In the genomic region with DNA sequence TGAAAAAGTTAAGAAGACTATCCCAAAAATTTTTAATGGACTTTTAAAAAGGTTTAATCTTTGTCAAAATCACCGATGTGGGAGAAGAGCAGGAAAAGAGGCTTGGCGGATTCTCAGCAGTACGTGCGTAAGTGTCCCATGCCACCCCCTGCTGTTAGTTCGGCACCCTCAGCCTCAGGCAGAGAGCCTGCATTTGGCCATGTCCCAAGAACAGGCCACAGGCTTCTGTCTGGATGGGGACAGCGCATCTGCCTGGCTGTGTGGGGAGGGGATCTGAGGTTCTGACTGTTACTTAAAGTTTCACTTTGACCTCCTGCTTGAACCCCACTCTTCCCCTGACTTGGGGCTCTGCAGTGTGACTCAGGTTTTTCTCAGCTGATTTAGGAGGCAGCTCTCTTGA, we compare ENCODE assay signal across 21 cellular contexts. TPM values are rescaled to one million over a fixed set of nuclear protein-coding genes. Genes with fewer than 3 reads are reported as not detected.
DNase-seq lines count a peak whose midpoint lies in the region; ATAC-seq and TF ChIP-seq lines count a peak whose summit lies in the region.
"Had no signal": no experiment of that assay in that cellular context is flagged by ENCODE, and none has a peak within 500 bp of the region (broad histone marks: within the 10 kb centered on the region; RNA-seq: fewer than 3 reads in every experiment).

No MANE protein-coding gene starts in this region.

- H3K4me3 ChIP-seq in heart left ventricle (no peak overlapping the region), psoas muscle (no peak overlapping the region)
- H3K4me3 ChIP-seq: BLaER1 treated with 17β-estradiol and CSF1 and Interleukin-3, amounts not matched to agents 10 nM and 100 nM; MG63; PC-9 had no signal

- WGBS in heart left ventricle, 4 donors, result 60 to 72% (median 66%) methylated on average over 6 of the region's 6 CpGs
- 65 to 82% (median 80%) methylated on average over 6 of the region's 6 CpGs for WGBS in psoas muscle, 3 donors

- no peak for TF ChIP-seq POLR2A in heart left ventricle (IDR thresholded peaks at IDR 0.05)

- intact Hi-C loops in heart left ventricle (cut with DNase I) (loop anchor here in 8 of 10 donors (5.0 to 10.0 kb wide), 6 partner anchors 104 to 407 kb away; no protein-coding TSS in a partner anchor), cardiac septum (cut with DNase I) (loop anchor here (5.0 kb wide), 2 partner anchors 157 to 407 kb away; no protein-coding TSS in a partner anchor), left cardiac atrium (cut with DNase I) (no loop called here), psoas muscle (cut with DNase I) (loop anchor here (5.0 to 10.0 kb wide), 3 partner anchors 33 to 404 kb away; a partner anchor contains a TSS)

- H3K9me3 ChIP-seq in heart left ventricle (no peaks in the 10 kb centered on the region), psoas muscle (no peaks in the 10 kb centered on the region)
- H3K9me3 ChIP-seq: BLaER1 treated with 17β-estradiol and CSF1 and Interleukin-3, amounts not matched to agents 10 nM and 100 nM; Caco-2; MG63 had no signal

- H3K36me3 ChIP-seq in heart left ventricle (peaks cover 0 to 85% (median 67%) of the 10 kb centered on the region in 9 donors), psoas muscle (ENCODE audit: insufficient read depth in 1 of 2, low read depth in 1 of 2) (peaks cover 17 to 63% of the 10 kb centered on the region in 2 donors)

- H3K27ac ChIP-seq in heart left ventricle (no peak overlapping the region), psoas muscle (no peak overlapping the region)
- H3K27ac ChIP-seq: BLaER1 treated with 17β-estradiol and CSF1 and Interleukin-3, amounts not matched to agents 10 nM and 100 nM; PC-9 had no signal

- DNase-seq in heart left ventricle, result peak in 3 of 5 donors; percentile 26 to 57 (median 38)
- DNase-seq in cardiac septum (ENCODE audit: low spot score), result no peak
- peak; percentile 19 for DNase-seq in MV-4-11 (lab: John Stamatoyannopoulos, UW)
- DNase-seq in left cardiac atrium, result no peak
- DNase-seq in psoas muscle, result peak in 1 of 2 donors; percentile 51
- no peak for DNase-seq in ureter (ENCODE audit: low spot score)
- DNase-seq: Caco-2; CD4-positive, alpha-beta memory T cell; DND-41; MG63; NCI-H1048; NCI-H1417 treated with DMSO at 0.1 percent for 48 hours; NCI-H187; NCI-H69; PC-9; RPMI8226; SIG-M5 had no signal

- H3K4me1 ChIP-seq in heart left ventricle (peaks cover 0 to 10% (median 1%) of the 10 kb centered on the region in 12 donors), psoas muscle (peaks cover 15% of the 10 kb centered on the region)

- ATAC-seq in heart left ventricle, result peak in 3 of 4 donors; percentile 66 to 82 (median 77)
- peak; percentile 50 to 73 for ATAC-seq in left cardiac atrium
- peak in 3 of 4 donors; percentile 59 to 70 (median 68) for ATAC-seq in psoas muscle
- ATAC-seq in HG03108 (IDR thresholded peaks at IDR 0.05; ENCODE audit: unreplicated experiment), result no peak
- no peak for ATAC-seq in HG03095 (IDR thresholded peaks at IDR 0.05; ENCODE audit: unreplicated experiment)
- ATAC-seq: HCT116 had no signal

- H3K27me3 ChIP-seq in heart left ventricle (no peaks in the 10 kb centered on the region), psoas muscle (ENCODE audit: insufficient read depth in 3 of 3, low read length in 2 of 3) (no peaks in the 10 kb centered on the region)
- H3K27me3 ChIP-seq: BLaER1 treated with 17β-estradiol and CSF1 and Interleukin-3, amounts not matched to agents 10 nM and 100 nM; MG63 had no signal

- TF ChIP-seq CTCF in heart left ventricle (IDR thresholded peaks at IDR 0.05), result peak in 8 of 12 donors; percentile 6 to 42 (median 26)
- peak; percentile 9 for TF ChIP-seq CTCF in psoas muscle (IDR thresholded peaks at IDR 0.05)

RNA-seq across cellular contexts. Expression of a gene that starts 35.3 kb away (rescaled TPM):
- total RNA-seq in heart left ventricle, result 10 to 100 TPM; 24.3 to 41.9 (median 31.9) TPM
- polyA plus RNA-seq in heart left ventricle, result 10 to 100 TPM; 12.6 to 37.8 TPM
- 32.8 TPM for total RNA-seq in cardiac septum
- total RNA-seq in left cardiac atrium, result 10 to 100 TPM; 33.7 to 34.6 TPM
- total RNA-seq in psoas muscle, result 10 to 100 TPM; 21.4 to 23.5 (median 21.6) TPM
- 10 to 100 TPM; 11.0 to 15.1 (median 13.1) TPM for polyA plus RNA-seq in psoas muscle
- 48.1 TPM for total RNA-seq in ureter

Comparison
In these comparisons a context has a peak if more than half of its experiments do, and no peak if none do; other contexts are left out.
1. DNase-seq: peak in heart left ventricle (3 of 5) and MV-4-11 (single experiment); none in cardiac septum (single experiment), left cardiac atrium (single experiment) and ureter (single experiment).
2. intact Hi-C loops: an anchor here in heart left ventricle (5.0 to 10.0 kb wide), cardiac septum (5.0 kb wide) and psoas muscle (5.0 to 10.0 kb wide); none called in left cardiac atrium.
3. ATAC-seq: peak in heart left ventricle (3 of 4), left cardiac atrium (2 of 2) and psoas muscle (3 of 4); none in HG03108 (single experiment) and HG03095 (single experiment).